In the genomic region with DNA sequence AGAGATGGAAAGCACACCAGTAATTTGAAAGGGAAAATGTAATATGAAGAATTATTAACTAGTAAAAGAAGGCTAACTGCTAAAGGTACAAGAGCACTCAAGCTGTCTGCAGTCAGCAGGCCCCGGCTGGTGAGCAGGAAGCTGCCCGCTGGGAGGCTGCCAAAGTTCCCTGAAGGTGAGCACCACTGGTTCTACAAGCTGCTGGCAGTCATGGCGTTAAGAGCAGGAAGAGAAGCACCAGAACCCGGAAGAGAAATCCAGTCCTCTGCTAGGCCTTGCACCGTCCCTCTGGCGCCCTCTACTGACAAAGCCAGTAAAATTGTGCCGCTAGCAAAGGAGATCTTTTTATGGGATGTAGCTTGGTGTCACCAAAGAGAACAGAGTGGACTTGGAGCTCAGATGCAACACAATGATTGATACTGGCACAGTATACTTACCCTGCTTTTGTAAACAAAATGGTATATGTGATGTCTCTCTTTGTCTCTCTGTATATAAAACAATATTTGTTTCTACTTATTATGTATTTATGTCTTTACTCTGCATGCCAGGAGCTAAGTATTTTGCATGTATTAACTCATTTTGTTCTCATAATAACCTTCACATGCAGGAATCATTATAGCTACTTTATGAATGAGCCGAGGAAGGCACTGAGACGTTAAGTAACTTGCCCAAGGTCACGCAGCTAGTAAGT, we compare ENCODE assay signal across 1 cellular context.
TF ChIP-seq lines count a peak whose summit lies in the region.

No MANE protein-coding gene starts in this region.

TF ChIP-seq in HepG2, 621 proteins besides CTCF, POLR2A, EP300 and RAD21 (continued from another document and continues in another):
- TF ChIP-seq GLI4 (CRISPR knock-in tag; IDR thresholded peaks at IDR 0.05; ENCODE audit: borderline replicate concordance) = no peak
- TF ChIP-seq, protein P1, sequence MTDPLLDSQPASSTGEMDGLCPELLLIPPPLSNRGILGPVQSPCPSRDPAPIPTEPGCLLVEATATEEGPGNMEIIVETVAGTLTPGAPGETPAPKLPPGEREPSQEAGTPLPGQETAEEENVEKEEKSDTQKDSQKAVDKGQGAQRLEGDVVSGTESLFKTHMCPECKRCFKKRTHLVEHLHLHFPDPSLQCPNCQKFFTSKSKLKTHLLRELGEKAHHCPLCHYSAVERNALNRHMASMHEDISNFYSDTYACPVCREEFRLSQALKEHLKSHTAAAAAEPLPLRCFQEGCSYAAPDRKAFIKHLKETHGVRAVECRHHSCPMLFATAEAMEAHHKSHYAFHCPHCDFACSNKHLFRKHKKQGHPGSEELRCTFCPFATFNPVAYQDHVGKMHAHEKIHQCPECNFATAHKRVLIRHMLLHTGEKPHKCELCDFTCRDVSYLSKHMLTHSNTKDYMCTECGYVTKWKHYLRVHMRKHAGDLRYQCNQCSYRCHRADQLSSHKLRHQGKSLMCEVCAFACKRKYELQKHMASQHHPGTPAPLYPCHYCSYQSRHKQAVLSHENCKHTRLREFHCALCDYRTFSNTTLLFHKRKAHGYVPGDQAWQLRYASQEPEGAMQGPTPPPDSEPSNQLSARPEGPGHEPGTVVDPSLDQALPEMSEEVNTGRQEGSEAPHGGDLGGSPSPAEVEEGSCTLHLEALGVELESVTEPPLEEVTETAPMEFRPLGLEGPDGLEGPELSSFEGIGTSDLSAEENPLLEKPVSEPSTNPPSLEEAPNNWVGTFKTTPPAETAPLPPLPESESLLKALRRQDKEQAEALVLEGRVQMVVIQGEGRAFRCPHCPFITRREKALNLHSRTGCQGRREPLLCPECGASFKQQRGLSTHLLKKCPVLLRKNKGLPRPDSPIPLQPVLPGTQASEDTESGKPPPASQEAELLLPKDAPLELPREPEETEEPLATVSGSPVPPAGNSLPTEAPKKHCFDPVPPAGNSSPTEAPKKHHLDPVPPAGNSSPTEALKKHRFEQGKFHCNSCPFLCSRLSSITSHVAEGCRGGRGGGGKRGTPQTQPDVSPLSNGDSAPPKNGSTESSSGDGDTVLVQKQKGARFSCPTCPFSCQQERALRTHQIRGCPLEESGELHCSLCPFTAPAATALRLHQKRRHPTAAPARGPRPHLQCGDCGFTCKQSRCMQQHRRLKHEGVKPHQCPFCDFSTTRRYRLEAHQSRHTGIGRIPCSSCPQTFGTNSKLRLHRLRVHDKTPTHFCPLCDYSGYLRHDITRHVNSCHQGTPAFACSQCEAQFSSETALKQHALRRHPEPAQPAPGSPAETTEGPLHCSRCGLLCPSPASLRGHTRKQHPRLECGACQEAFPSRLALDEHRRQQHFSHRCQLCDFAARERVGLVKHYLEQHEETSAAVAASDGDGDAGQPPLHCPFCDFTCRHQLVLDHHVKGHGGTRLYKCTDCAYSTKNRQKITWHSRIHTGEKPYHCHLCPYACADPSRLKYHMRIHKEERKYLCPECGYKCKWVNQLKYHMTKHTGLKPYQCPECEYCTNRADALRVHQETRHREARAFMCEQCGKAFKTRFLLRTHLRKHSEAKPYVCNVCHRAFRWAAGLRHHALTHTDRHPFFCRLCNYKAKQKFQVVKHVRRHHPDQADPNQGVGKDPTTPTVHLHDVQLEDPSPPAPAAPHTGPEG (CRISPR knock-in tag; IDR thresholded peaks at IDR 0.05) = no peak; the same call in 1 of the 2 replicates
- TF ChIP-seq ZBTB7A (CRISPR knock-in tag; IDR thresholded peaks at IDR 0.05) = no peak
- 0 out of 2 replicates have a peak, but pooled peaks have one; percentile 83 for TF ChIP-seq ZFP36L1 (CRISPR knock-in tag; IDR thresholded peaks at IDR 0.05)
- no peak for TF ChIP-seq SETDB1 (CRISPR knock-in tag; IDR thresholded peaks at IDR 0.05; ENCODE audit: borderline replicate concordance)
- TF ChIP-seq MED13 (CRISPR knock-in tag; IDR thresholded peaks at IDR 0.05) = no peak; the same call in 1 of the 2 replicates
- peak; percentile 93 for TF ChIP-seq YY1 (IDR thresholded peaks at IDR 0.05; ENCODE audit: insufficient read depth, insufficient replicate concordance, low read depth, low read length)
- peak; percentile 66; the same call in 1 of the 2 replicates for TF ChIP-seq YEATS4 (CRISPR knock-in tag; IDR thresholded peaks at IDR 0.05; ENCODE audit: borderline replicate concordance)
- TF ChIP-seq TGIF2 (CRISPR knock-in tag; IDR thresholded peaks at IDR 0.05) = peak; percentile 78; the same call in 1 of the 2 replicates
- 0 out of 2 replicates have a peak, but pooled peaks have one; percentile 50 for TF ChIP-seq SRF (IDR thresholded peaks at IDR 0.05; ENCODE audit: low read depth, low read length)
- TF ChIP-seq, protein P2, sequence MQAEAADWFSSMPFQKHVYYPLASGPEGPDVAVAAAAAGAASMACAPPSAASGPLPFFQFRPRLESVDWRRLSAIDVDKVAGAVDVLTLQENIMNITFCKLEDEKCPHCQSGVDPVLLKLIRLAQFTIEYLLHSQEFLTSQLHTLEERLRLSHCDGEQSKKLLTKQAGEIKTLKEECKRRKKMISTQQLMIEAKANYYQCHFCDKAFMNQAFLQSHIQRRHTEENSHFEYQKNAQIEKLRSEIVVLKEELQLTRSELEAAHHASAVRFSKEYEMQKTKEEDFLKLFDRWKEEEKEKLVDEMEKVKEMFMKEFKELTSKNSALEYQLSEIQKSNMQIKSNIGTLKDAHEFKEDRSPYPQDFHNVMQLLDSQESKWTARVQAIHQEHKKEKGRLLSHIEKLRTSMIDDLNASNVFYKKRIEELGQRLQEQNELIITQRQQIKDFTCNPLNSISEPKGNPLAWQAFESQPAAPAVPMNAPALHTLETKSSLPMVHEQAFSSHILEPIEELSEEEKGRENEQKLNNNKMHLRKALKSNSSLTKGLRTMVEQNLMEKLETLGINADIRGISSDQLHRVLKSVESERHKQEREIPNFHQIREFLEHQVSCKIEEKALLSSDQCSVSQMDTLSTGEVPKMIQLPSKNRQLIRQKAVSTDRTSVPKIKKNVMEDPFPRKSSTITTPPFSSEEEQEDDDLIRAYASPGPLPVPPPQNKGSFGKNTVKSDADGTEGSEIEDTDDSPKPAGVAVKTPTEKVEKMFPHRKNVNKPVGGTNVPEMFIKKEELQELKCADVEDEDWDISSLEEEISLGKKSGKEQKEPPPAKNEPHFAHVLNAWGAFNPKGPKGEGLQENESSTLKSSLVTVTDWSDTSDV (CRISPR knock-in tag; IDR thresholded peaks at IDR 0.05) = peak; percentile 74; the same call in 1 of the 2 replicates
- TF ChIP-seq ZSCAN12 (CRISPR knock-in tag; IDR thresholded peaks at IDR 0.05) = no peak
- TF ChIP-seq, protein P3, sequence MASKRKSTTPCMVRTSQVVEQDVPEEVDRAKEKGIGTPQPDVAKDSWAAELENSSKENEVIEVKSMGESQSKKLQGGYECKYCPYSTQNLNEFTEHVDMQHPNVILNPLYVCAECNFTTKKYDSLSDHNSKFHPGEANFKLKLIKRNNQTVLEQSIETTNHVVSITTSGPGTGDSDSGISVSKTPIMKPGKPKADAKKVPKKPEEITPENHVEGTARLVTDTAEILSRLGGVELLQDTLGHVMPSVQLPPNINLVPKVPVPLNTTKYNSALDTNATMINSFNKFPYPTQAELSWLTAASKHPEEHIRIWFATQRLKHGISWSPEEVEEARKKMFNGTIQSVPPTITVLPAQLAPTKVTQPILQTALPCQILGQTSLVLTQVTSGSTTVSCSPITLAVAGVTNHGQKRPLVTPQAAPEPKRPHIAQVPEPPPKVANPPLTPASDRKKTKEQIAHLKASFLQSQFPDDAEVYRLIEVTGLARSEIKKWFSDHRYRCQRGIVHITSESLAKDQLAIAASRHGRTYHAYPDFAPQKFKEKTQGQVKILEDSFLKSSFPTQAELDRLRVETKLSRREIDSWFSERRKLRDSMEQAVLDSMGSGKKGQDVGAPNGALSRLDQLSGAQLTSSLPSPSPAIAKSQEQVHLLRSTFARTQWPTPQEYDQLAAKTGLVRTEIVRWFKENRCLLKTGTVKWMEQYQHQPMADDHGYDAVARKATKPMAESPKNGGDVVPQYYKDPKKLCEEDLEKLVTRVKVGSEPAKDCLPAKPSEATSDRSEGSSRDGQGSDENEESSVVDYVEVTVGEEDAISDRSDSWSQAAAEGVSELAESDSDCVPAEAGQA (IDR thresholded peaks at IDR 0.05; ENCODE audit: low read depth) = peak; percentile 43; the same call in 1 of the 2 replicates
- TF ChIP-seq, protein P3 (CRISPR knock-in tag; IDR thresholded peaks at IDR 0.05; ENCODE audit: borderline replicate concordance) = no peak
- no peak for TF ChIP-seq NFE2L2 (IDR thresholded peaks at IDR 0.05; ENCODE audit: low read length)
- TF ChIP-seq ZNF746 (CRISPR knock-in tag; IDR thresholded peaks at IDR 0.05) = no peak
- TF ChIP-seq, protein P4, sequence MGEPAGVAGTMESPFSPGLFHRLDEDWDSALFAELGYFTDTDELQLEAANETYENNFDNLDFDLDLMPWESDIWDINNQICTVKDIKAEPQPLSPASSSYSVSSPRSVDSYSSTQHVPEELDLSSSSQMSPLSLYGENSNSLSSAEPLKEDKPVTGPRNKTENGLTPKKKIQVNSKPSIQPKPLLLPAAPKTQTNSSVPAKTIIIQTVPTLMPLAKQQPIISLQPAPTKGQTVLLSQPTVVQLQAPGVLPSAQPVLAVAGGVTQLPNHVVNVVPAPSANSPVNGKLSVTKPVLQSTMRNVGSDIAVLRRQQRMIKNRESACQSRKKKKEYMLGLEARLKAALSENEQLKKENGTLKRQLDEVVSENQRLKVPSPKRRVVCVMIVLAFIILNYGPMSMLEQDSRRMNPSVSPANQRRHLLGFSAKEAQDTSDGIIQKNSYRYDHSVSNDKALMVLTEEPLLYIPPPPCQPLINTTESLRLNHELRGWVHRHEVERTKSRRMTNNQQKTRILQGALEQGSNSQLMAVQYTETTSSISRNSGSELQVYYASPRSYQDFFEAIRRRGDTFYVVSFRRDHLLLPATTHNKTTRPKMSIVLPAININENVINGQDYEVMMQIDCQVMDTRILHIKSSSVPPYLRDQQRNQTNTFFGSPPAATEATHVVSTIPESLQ (CRISPR knock-in tag; conservative IDR thresholded peaks at IDR 0.05) = no peak; the same call in 1 of the 2 replicates
- TF ChIP-seq, protein P5, sequence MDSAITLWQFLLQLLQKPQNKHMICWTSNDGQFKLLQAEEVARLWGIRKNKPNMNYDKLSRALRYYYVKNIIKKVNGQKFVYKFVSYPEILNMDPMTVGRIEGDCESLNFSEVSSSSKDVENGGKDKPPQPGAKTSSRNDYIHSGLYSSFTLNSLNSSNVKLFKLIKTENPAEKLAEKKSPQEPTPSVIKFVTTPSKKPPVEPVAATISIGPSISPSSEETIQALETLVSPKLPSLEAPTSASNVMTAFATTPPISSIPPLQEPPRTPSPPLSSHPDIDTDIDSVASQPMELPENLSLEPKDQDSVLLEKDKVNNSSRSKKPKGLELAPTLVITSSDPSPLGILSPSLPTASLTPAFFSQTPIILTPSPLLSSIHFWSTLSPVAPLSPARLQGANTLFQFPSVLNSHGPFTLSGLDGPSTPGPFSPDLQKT (CRISPR knock-in tag; IDR thresholded peaks at IDR 0.05; ENCODE audit: borderline replicate concordance) = no peak
- peak; percentile 86 for TF ChIP-seq ZFY (CRISPR knock-in tag; IDR thresholded peaks at IDR 0.05)
- TF ChIP-seq, protein P6, sequence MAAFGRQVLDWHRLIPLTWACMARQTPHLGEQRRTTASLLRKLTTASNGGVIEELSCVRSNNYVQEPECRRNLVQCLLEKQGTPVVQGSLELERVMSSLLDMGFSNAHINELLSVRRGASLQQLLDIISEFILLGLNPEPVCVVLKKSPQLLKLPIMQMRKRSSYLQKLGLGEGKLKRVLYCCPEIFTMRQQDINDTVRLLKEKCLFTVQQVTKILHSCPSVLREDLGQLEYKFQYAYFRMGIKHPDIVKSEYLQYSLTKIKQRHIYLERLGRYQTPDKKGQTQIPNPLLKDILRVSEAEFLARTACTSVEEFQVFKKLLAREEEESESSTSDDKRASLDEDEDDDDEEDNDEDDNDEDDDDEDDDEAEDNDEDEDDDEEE (CRISPR knock-in tag; IDR thresholded peaks at IDR 0.05) = 0 out of 2 replicates have a peak, but pooled peaks have one; percentile 45
- peak; percentile 77; the same call in 1 of the 2 replicates for TF ChIP-seq ZKSCAN8 (CRISPR knock-in tag; IDR thresholded peaks at IDR 0.05; ENCODE audit: borderline replicate concordance)
- TF ChIP-seq ZNF260 (CRISPR knock-in tag; IDR thresholded peaks at IDR 0.05; ENCODE audit: borderline replicate concordance, low read depth) = no peak
- peak; percentile 74 for TF ChIP-seq SOX5 (CRISPR knock-in tag; IDR thresholded peaks at IDR 0.05; ENCODE audit: borderline replicate concordance)
- TF ChIP-seq CBX5 (CRISPR knock-in tag; IDR thresholded peaks at IDR 0.05; ENCODE audit: borderline replicate concordance) = peak; percentile 93; the same call in 1 of the 2 replicates
- TF ChIP-seq TP53 (CRISPR knock-in tag; conservative IDR thresholded peaks at IDR 0.05) = 0 out of 2 replicates have a peak, but pooled peaks have one; percentile 62
- 0 out of 4 replicates have a peak, but pooled peaks of 1 of the 2 experiments have one; percentile 12 for TF ChIP-seq MAFK (conservative IDR thresholded peaks at IDR 0.05 in 1 of 2, IDR thresholded peaks at IDR 0.05 in 1 of 2; ENCODE audit: low read length in 2 of 2)
- peak; percentile 86 for TF ChIP-seq ZNF205 (CRISPR knock-in tag; IDR thresholded peaks at IDR 0.05)
- TF ChIP-seq ZNF75D (CRISPR knock-in tag; IDR thresholded peaks at IDR 0.05; ENCODE audit: borderline replicate concordance) = no peak
- TF ChIP-seq ZNF251 (CRISPR knock-in tag; IDR thresholded peaks at IDR 0.05) = no peak
- 0 out of 2 replicates have a peak, but pooled peaks have one; percentile 41 for TF ChIP-seq HIVEP1 (CRISPR knock-in tag; IDR thresholded peaks at IDR 0.05)
- no peak for TF ChIP-seq U2AF1 (optimal IDR thresholded peaks at IDR 0.05; ENCODE audit: low read depth, low read length)
- no peak for TF ChIP-seq ZNF749 (CRISPR knock-in tag; IDR thresholded peaks at IDR 0.05; ENCODE audit: borderline replicate concordance)
- no peak for TF ChIP-seq SOX13 (IDR thresholded peaks at IDR 0.05)
- peak in 1 of 2 experiments; percentile 49; a peak in 1 of 4 replicates for TF ChIP-seq SOX13 (CRISPR knock-in tag; conservative IDR thresholded peaks at IDR 0.05 in 1 of 2, IDR thresholded peaks at IDR 0.05 in 1 of 2)
- no peak for TF ChIP-seq MTA1 (CRISPR knock-in tag; IDR thresholded peaks at IDR 0.05; ENCODE audit: borderline replicate concordance)
- peak; percentile 92; the same call in 1 of the 2 replicates for TF ChIP-seq ZNF350 (CRISPR knock-in tag; IDR thresholded peaks at IDR 0.05; ENCODE audit: borderline replicate concordance, low read depth)
- peak; percentile 92 for TF ChIP-seq ZNF224 (CRISPR knock-in tag; IDR thresholded peaks at IDR 0.05)
- TF ChIP-seq ZNF44 (CRISPR knock-in tag; IDR thresholded peaks at IDR 0.05) = peak; percentile 96
- no peak for TF ChIP-seq ADNP (CRISPR knock-in tag; IDR thresholded peaks at IDR 0.05)
- TF ChIP-seq RNF2 (conservative IDR thresholded peaks at IDR 0.05; ENCODE audit: low read depth) = 0 out of 2 replicates have a peak, but pooled peaks have one; percentile 21
- TF ChIP-seq TAF1 (CRISPR knock-in tag; IDR thresholded peaks at IDR 0.05) = peak; percentile 71; the same call in 1 of the 2 replicates
